In the genomic region with DNA sequence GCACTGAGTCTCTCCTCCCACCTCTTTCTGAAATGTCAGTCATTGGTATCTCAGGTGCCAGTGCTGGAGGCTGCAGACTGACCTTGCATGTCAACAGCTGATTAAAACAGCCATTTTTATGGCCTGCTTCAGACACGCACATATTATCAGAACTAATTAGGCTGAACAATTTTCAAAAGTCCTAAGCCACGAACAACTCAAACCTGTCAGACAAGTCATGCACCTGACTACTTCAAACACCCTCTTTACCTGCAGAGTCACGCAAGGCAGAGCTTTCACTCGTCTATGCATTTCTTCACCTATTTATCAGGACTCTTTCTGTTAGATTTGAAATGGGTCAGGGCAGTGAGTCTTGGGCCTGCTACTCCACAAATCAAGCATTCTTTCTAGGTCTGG, we compare ENCODE assay signal across 10 cellular contexts. TPM values are rescaled to one million over a fixed set of nuclear protein-coding genes. Genes with fewer than 3 reads are reported as not detected.
DNase-seq lines count a peak whose midpoint lies in the region; ATAC-seq and TF ChIP-seq lines count a peak whose summit lies in the region.
"Had no signal": no experiment of that assay in that cellular context is flagged by ENCODE, and none has a peak within 500 bp of the region (broad histone marks: within the 10 kb centered on the region; RNA-seq: fewer than 3 reads in every experiment).

No MANE protein-coding gene starts in this region.

- H3K4me2 ChIP-seq in Karpas-422 (ENCODE audit: low read depth, low read length, poor library complexity, severe bottlenecking): no peak overlapping the region
- H3K4me2 ChIP-seq: BLaER1 treated with 17β-estradiol and CSF1 and Interleukin-3, amounts not matched to agents 10 nM and 100 nM had no signal

- no peaks in the 10 kb centered on the region for H3K9me2 ChIP-seq in Karpas-422 (replicated peaks; ENCODE audit: insufficient read depth, low read length)

- CTCF ChIA-PET in A673 (lab: Charles Lee): interaction anchor here (0.9 to 1.1 kb wide), 3 partner anchors 10 to 128 kb away, joined by 3 to 4 read pairs (median 3); no protein-coding TSS in a partner anchor

- TF ChIP-seq CTCF in A673 (conservative IDR thresholded peaks at IDR 0.05; ENCODE audit: low read depth, low read length) (no peak), mesothelial cell of epicardium (IDR thresholded peaks at IDR 0.05; ENCODE audit: unreplicated experiment) (no peak), esophagus muscularis mucosa (IDR thresholded peaks at IDR 0.05) (no peak)

- H3K4me3 ChIP-seq in A673 (ENCODE audit: low read depth, low read length, poor library complexity, severe bottlenecking) (no peak overlapping the region), Karpas-422 (ENCODE audit: low read length) (no peak overlapping the region), esophagus muscularis mucosa (no peak overlapping the region)
- H3K4me3 ChIP-seq: BLaER1 treated with 17β-estradiol and CSF1 and Interleukin-3, amounts not matched to agents 10 nM and 100 nM; coronary artery had no signal

- H3K9ac ChIP-seq in Karpas-422 (ENCODE audit: low read length): no peak overlapping the region

- H4K20me1 ChIP-seq in Karpas-422 (ENCODE audit: insufficient read depth, low read depth, low read length): peaks cover 3% of the 10 kb centered on the region; the same call in 1 of the 2 replicates

- H3K4me1 Mint-ChIP-seq in mesothelial cell of epicardium: peaks cover 40% of the 10 kb centered on the region

- DNase-seq in A673 (ENCODE audit: low spot score): no peak
- no peak for DNase-seq in mesothelial cell of epicardium (ENCODE audit: low spot score in 2 of 2, unreplicated experiment in 2 of 2)
- no peak for DNase-seq in COLO829 (ENCODE audit: low spot score)
- no peak for DNase-seq in Karpas-422
- DNase-seq in esophagus muscularis mucosa (ENCODE audit: extremely low spot score): no peak

- TF ChIP-seq EP300 in Ishikawa (IDR thresholded peaks at IDR 0.05; ENCODE audit: borderline replicate concordance) (peak; percentile 100), esophagus muscularis mucosa (IDR thresholded peaks at IDR 0.05) (no peak)

- POLR2A ChIA-PET in A673 (lab: Charles Lee; ENCODE audit: low non-redundant PET): no interaction called here

- TF ChIP-seq RAD21 in Ishikawa (IDR thresholded peaks at IDR 0.05; ENCODE audit: low read depth): peak; percentile 33; the same call in 1 of the 2 replicates

- ATAC-seq in GM21381 (IDR thresholded peaks at IDR 0.05; ENCODE audit: unreplicated experiment): no peak

- 87% methylated on average over 4 of the region's 4 CpGs for WGBS in esophagus muscularis mucosa

- H3K4me1 ChIP-seq in A673 (ENCODE audit: insufficient read depth, low read length, poor library complexity, severe bottlenecking): peaks cover 21% of the 10 kb centered on the region
- no peaks in the 10 kb centered on the region for H3K4me1 ChIP-seq in Karpas-422 (ENCODE audit: low read length)
- H3K4me1 ChIP-seq in esophagus muscularis mucosa: peaks cover 16 to 32% (median 18%) of the 10 kb centered on the region in 4 donors

- no peaks in the 10 kb centered on the region for H3K27me3 Mint-ChIP-seq in mesothelial cell of epicardium (ENCODE audit: low read depth)

- peak overlapping the region; percentile 72 for H3K27ac ChIP-seq in A673 (ENCODE audit: low read depth, low read length, poor library complexity, severe bottlenecking)
- peak overlapping the region; percentile 30 for H3K27ac ChIP-seq in angular gyrus (ENCODE audit: low read depth, low read length)
- H3K27ac ChIP-seq in Karpas-422 (ENCODE audit: low read length): no peak overlapping the region
- peak overlapping the region in 1 of 4 donors; percentile 6 for H3K27ac ChIP-seq in esophagus muscularis mucosa (replicated peaks in 1 of 4)

- H3K36me3 Mint-ChIP-seq in mesothelial cell of epicardium: peaks cover 14% of the 10 kb centered on the region

- intact Hi-C loops in A673 (cut with micrococcal nuclease; ENCODE audit: unreplicated experiment): no loop called here
- intact Hi-C loops in esophagus muscularis mucosa (cut with DNase I): no loop called here

- H3K79me2 ChIP-seq in Karpas-422 (ENCODE audit: low read length): peaks cover 60% of the 10 kb centered on the region

- BruUV-seq in A673 (replicated peaks; lab: Mats Ljungman, UMichigan): no TSS peak

- no peak for TF ChIP-seq POLR2A in esophagus muscularis mucosa (IDR thresholded peaks at IDR 0.05; ENCODE audit: low read depth)

- no peak overlapping the region for H2AFZ ChIP-seq in Karpas-422 (ENCODE audit: low read length)

- H3K27me3 ChIP-seq in A673 (replicated peaks; ENCODE audit: insufficient read depth, low read depth, low read length, poor library complexity) (no peaks in the 10 kb centered on the region), Karpas-422 (ENCODE audit: low read length) (no peaks in the 10 kb centered on the region), esophagus muscularis mucosa (no peaks in the 10 kb centered on the region)
- H3K27me3 ChIP-seq: BLaER1 treated with 17β-estradiol and CSF1 and Interleukin-3, amounts not matched to agents 10 nM and 100 nM had no signal

- H3K9me3 ChIP-seq in A673 (ENCODE audit: low read depth, low read length, poor library complexity, severe bottlenecking) (no peaks in the 10 kb centered on the region), Karpas-422 (ENCODE audit: low read length) (no peaks in the 10 kb centered on the region), esophagus muscularis mucosa (no peaks in the 10 kb centered on the region)
- H3K9me3 ChIP-seq: BLaER1 treated with 17β-estradiol and CSF1 and Interleukin-3, amounts not matched to agents 10 nM and 100 nM had no signal

- H3K36me3 ChIP-seq in A673 (ENCODE audit: insufficient read depth, low read length, poor library complexity, severe bottlenecking) (peaks cover 18% of the 10 kb centered on the region), Karpas-422 (ENCODE audit: insufficient read depth, low read length) (no peaks in the 10 kb centered on the region; the same call in 1 of the 2 replicates), esophagus muscularis mucosa (peaks cover 14 to 65% (median 41%) of the 10 kb centered on the region in 4 donors)

- no peak overlapping the region for H3K4me3 Mint-ChIP-seq in mesothelial cell of epicardium

- peak overlapping the region; percentile 70 for H3K27ac Mint-ChIP-seq in mesothelial cell of epicardium

- H3K9me3 Mint-ChIP-seq in mesothelial cell of epicardium: no peaks in the 10 kb centered on the region

TF ChIP-seq in Ishikawa, 13 proteins besides CTCF, POLR2A, EP300 and RAD21 (continues in another document):
- TF ChIP-seq, protein P1, sequence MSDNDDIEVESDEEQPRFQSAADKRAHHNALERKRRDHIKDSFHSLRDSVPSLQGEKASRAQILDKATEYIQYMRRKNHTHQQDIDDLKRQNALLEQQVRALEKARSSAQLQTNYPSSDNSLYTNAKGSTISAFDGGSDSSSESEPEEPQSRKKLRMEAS (IDR thresholded peaks at IDR 0.05): peak; percentile 82
- TF ChIP-seq ZBTB7A (IDR thresholded peaks at IDR 0.05; ENCODE audit: low read depth) (no peak), NFIC (IDR thresholded peaks at IDR 0.05) (peak; percentile 99), TEAD4 (IDR thresholded peaks at IDR 0.05) (peak; percentile 96), USF1 (IDR thresholded peaks at IDR 0.05) (peak; percentile 66), CEBPB (IDR thresholded peaks at IDR 0.05) (peak; percentile 80), FOXM1 (IDR thresholded peaks at IDR 0.05; ENCODE audit: borderline replicate concordance, low read depth) (peak; percentile 98), EGR1 (IDR thresholded peaks at IDR 0.05) (no peak), CREB1 (IDR thresholded peaks at IDR 0.05; ENCODE audit: low read depth) (no peak), REST (IDR thresholded peaks at IDR 0.05; ENCODE audit: low read depth) (no peak), TCF12 (IDR thresholded peaks at IDR 0.05; ENCODE audit: low read depth) (peak; percentile 100), TAF1 (IDR thresholded peaks at IDR 0.05; ENCODE audit: low read depth) (no peak)

RNA-seq across cellular contexts. Expression of gene CLK3, which starts 26.7 kb away (rescaled TPM):
- total RNA-seq in A673 (2021) (66.8 and 75.5 TPM in 2 replicates), mesothelial cell of epicardium (80.1 to 83.0 TPM (median 80.9 TPM) in 3 replicates), esophagus muscularis mucosa (10 to 100 TPM; 74.6 to 89.8 (median 80.7) TPM)
- 114 and 147 TPM in 2 replicates for total RNA-seq in Karpas-422 (2014; rRNA removed; shearing (Covaris generic); ENCODE audit: low replicate concordance)

RNA-seq across cellular contexts. Expression of gene EDC3, which starts 53.5 kb away (rescaled TPM):
- total RNA-seq in A673 (2021): 62.6 and 65.2 TPM in 2 replicates
- total RNA-seq in mesothelial cell of epicardium: 69.5 to 74.8 TPM (median 70.0 TPM) in 3 replicates
- total RNA-seq in Karpas-422 (2014; rRNA removed; shearing (Covaris generic); ENCODE audit: low replicate concordance): 14.7 and 19.9 TPM in 2 replicates
- total RNA-seq in esophagus muscularis mucosa: 10 to 100 TPM in 3 of 4 donors, 1 to 10 TPM in 1; 9.6 to 19.5 (median 17.9) TPM
